In the genomic region with DNA sequence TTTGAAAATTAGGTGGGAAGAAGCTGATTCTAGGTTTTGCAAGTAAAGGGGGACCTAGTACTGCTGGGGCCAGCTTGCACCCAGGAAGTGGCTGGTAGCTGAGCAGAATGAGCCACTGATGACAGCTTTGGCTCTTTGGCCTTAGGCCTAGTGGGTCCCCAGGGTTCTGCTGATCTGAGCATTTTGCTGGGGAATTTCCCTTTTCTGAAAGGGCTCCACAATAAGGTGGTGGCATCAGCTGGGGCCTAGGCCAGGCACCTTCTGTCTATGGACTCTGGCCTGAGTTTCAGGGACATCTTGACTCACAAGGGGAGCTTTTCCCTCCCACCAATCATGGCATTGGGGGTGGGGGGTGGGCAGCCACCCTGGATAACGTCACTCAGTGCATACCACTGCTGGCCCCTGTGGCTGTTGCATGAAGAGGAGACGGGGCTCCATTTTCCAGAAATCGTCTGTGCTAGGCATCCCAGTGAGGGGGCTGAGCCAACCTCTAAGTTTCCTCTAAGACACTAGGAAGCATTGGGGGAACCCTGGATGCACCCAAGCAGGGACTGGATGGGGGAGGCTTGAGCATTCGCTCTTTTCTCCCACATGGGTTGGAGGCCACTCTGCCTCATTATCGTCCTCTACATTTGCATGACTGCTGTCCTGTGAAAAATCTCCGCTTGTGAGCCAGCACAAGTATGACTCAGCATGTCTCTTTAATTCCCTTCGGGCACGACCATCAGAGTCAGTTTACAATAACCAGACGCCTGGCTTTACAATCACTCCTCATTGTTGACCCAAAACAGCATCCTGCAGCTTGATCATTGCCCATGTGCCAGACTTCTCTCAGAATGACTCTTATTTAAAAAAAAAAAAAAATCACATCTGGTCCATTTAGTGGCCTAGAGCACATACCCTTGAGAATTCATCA, we compare ENCODE assay signal across 8 cellular contexts.
DNase-seq lines count a peak whose midpoint lies in the region; ATAC-seq and TF ChIP-seq lines count a peak whose summit lies in the region.

No MANE protein-coding gene starts in this region.

- H3K4me1 ChIP-seq in hepatocyte (ENCODE audit: insufficient read depth): peaks cover 5% of the 10 kb centered on the region

- H2AFZ ChIP-seq in hepatocyte: no peak overlapping the region

- H3K27ac ChIP-seq in hepatocyte: no peak overlapping the region

- H3K4me3 ChIP-seq in hepatocyte: no peak overlapping the region

- H3K4me2 ChIP-seq in hepatocyte: no peak overlapping the region

- TF ChIP-seq CTCF in hepatocyte (IDR thresholded peaks at IDR 0.05; ENCODE audit: poor library complexity) (no peak), GM20000 (IDR thresholded peaks at IDR 0.05; ENCODE audit: extremely low read depth, missing control alignments) (no peak)

- H4K20me1 ChIP-seq in hepatocyte (ENCODE audit: insufficient read depth, poor library complexity, severe bottlenecking): no peaks in the 10 kb centered on the region

- DNase-seq in ELF-1 (ENCODE audit: low read depth, low spot score) (peak; percentile 86), SHP77 treated with DMSO at 0.1 percent for 48 hours (lab: John Stamatoyannopoulos, UW) (peak; percentile 35), hepatocyte (ENCODE audit: low spot score) (peak; percentile 67), GM20000 (ENCODE audit: low spot score) (no peak)
- no peak for DNase-seq in stimulated activated CD4-positive, alpha-beta T cell treated with anti-CD3 and anti-CD28 coated beads, Interleukin-15, amount 100 ng/mL, for 24 hours

- 27% methylated on average over 9 of the region's 9 CpGs for WGBS in hepatocyte (ENCODE audit: low lambda C conversion rate, missing lambda C conversion rate)

- no peaks in the 10 kb centered on the region for H3K27me3 ChIP-seq in hepatocyte

- no peaks in the 10 kb centered on the region for H3K9me2 ChIP-seq in hepatocyte (replicated peaks; ENCODE audit: insufficient read depth)

- ATAC-seq in HG03095 (IDR thresholded peaks at IDR 0.05; ENCODE audit: unreplicated experiment) (peak; percentile 68), HG03280 (IDR thresholded peaks at IDR 0.05; ENCODE audit: unreplicated experiment) (no peak), HG03521 (IDR thresholded peaks at IDR 0.05; ENCODE audit: unreplicated experiment) (no peak)

- no peaks in the 10 kb centered on the region for H3K9me3 ChIP-seq in hepatocyte (ENCODE audit: low read depth)

- H3K36me3 ChIP-seq in hepatocyte (replicated peaks; ENCODE audit: insufficient read depth, low read depth): no peaks in the 10 kb centered on the region

- no peaks in the 10 kb centered on the region for H3K79me2 ChIP-seq in hepatocyte

Comparison
In these comparisons a context has a peak if more than half of its experiments do, and no peak if none do; other contexts are left out.
1. DNase-seq: peak in ELF-1 (single experiment), SHP77 treated with DMSO at 0.1 percent for 48 hours (single experiment) and hepatocyte (single experiment); none in stimulated activated CD4-positive, alpha-beta T cell treated with anti-CD3 and anti-CD28 coated beads, Interleukin-15, amount 100 ng/mL, for 24 hours (single experiment) and GM20000 (single experiment).